In the genomic region with DNA sequence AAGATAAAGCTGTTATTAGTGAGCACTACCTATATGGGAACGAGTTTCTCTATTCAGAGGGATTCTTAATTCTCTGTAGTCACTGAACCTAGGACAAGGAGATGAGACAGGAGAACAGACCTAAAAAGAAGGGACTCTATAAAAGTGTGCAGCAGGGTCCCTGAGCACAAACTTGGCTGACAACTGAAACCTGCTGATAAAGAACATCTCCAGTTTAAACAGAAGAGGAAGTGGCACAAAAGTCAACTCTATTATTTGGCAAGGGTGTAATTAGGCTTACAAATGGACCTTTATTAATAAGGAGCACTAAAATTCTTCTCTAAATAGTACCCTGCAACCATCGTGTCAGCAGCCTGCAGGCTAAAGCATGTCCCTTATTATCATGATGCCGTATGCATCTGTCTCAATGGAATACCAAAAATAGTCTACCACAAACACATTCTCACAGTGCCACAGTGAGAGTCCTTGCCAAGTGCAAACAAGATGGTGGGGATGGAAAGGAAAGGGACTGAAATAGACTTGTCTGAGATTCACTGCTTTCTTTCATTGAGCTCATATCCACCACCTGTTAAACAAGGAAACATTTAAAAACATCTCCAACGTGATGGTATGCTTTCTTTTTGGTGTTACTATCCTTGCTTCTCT, we compare ENCODE assay signal across 1 cellular context.
TF ChIP-seq lines count a peak whose summit lies in the region.

No MANE protein-coding gene starts in this region.

TF ChIP-seq in K562, 482 proteins besides CTCF, POLR2A, EP300 and RAD21 (continued from another document):
- TF ChIP-seq, protein P1, sequence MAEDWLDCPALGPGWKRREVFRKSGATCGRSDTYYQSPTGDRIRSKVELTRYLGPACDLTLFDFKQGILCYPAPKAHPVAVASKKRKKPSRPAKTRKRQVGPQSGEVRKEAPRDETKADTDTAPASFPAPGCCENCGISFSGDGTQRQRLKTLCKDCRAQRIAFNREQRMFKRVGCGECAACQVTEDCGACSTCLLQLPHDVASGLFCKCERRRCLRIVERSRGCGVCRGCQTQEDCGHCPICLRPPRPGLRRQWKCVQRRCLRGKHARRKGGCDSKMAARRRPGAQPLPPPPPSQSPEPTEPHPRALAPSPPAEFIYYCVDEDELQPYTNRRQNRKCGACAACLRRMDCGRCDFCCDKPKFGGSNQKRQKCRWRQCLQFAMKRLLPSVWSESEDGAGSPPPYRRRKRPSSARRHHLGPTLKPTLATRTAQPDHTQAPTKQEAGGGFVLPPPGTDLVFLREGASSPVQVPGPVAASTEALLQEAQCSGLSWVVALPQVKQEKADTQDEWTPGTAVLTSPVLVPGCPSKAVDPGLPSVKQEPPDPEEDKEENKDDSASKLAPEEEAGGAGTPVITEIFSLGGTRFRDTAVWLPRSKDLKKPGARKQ (CRISPR knock-in tag; IDR thresholded peaks at IDR 0.05) = no peak
- no peak for TF ChIP-seq HNRNPLL (IDR thresholded peaks at IDR 0.05; ENCODE audit: low read depth, low read length, poor library complexity, severe bottlenecking)
TF ChIP-seq in K562: peak in this region for 1.
